In genomic region chr16:31505483-31505882, GRCh38 we compare ENCODE assay signal across 12 cellular contexts. TPM values are rescaled to one million over a fixed set of nuclear protein-coding genes. Genes with fewer than 3 reads are reported as not detected.
DNase-seq lines count a peak whose midpoint lies in the region; ATAC-seq and TF ChIP-seq lines count a peak whose summit lies in the region.
"Had no signal": no experiment of that assay in that cellular context is flagged by ENCODE, and none has a peak within 500 bp of the region (broad histone marks: within the 10 kb centered on the region; RNA-seq: fewer than 3 reads in every experiment).

No MANE protein-coding gene starts in this region.

- no peaks in the 10 kb centered on the region for H3K9me3 ChIP-seq in left ventricle myocardium inferior (replicated peaks)
- H3K9me3 ChIP-seq: thoracic aorta had no signal

- peak; percentile 57 for ATAC-seq in HG02852 (IDR thresholded peaks at IDR 0.05; ENCODE audit: unreplicated experiment)
- ATAC-seq in T-cell (replicated peaks in 1 of 4): no peak
- ATAC-seq in stimulated activated memory B cell treated with anti-CD40 and anti-IgM and Interleukin-4, amounts not matched to agents 10 μg/mL and 1 μg/mL and 100 μg/mL, for 72 hours: peak; percentile 71

- peaks cover 48 to 61% (median 50%) of the 10 kb centered on the region in 3 donors for H3K4me1 Mint-ChIP-seq in T-cell
- H3K4me1 Mint-ChIP-seq in stimulated activated memory B cell treated with anti-CD40 and anti-IgM and Interleukin-4, amounts not matched to agents 10 μg/mL and 1 μg/mL and 100 μg/mL, for 72 hours: peaks cover 41% of the 10 kb centered on the region

- CTCF ChIA-PET in T-cell (lab: Charles Lee): no interaction called here

- H3K36me3 Mint-ChIP-seq in T-cell: peaks cover 4% of the 10 kb centered on the region
- H3K36me3 Mint-ChIP-seq in stimulated activated memory B cell treated with anti-CD40 and anti-IgM and Interleukin-4, amounts not matched to agents 10 μg/mL and 1 μg/mL and 100 μg/mL, for 72 hours: peaks cover 8% of the 10 kb centered on the region

- H3K4me3 Mint-ChIP-seq in T-cell: no peak overlapping the region
- peak overlapping the region; percentile 43 for H3K4me3 Mint-ChIP-seq in stimulated activated memory B cell treated with anti-CD40 and anti-IgM and Interleukin-4, amounts not matched to agents 10 μg/mL and 1 μg/mL and 100 μg/mL, for 72 hours

- H3K27ac ChIP-seq in left ventricle myocardium inferior (replicated peaks): peak overlapping the region; percentile 59
- H3K27ac ChIP-seq: RWPE1, thoracic aorta had no signal

- POLR2A ChIA-PET in T-cell (lab: Charles Lee): no interaction called here

- H3K4me1 ChIP-seq in left ventricle myocardium inferior: peaks cover 87% of the 10 kb centered on the region

- TF ChIP-seq CTCF in left ventricle myocardium inferior (IDR thresholded peaks at IDR 0.05; ENCODE audit: borderline replicate concordance): no peak

- H3K27ac Mint-ChIP-seq in T-cell: peak overlapping the region; percentile 6 to 82
- H3K27ac Mint-ChIP-seq in stimulated activated memory B cell treated with anti-CD40 and anti-IgM and Interleukin-4, amounts not matched to agents 10 μg/mL and 1 μg/mL and 100 μg/mL, for 72 hours: peak overlapping the region; percentile 65

- intact Hi-C loops in left ventricle myocardium inferior (cut with micrococcal nuclease) (no loop called here), cardiac septum (cut with DNase I) (loop anchor here (5.0 to 10.0 kb wide), 2 partner anchors 48 to 199 kb away; partner anchors contain the start of gene ARMC5), posterior vena cava (cut with DNase I) (no loop called here)

- no peak overlapping the region for H3K4me3 ChIP-seq in left ventricle myocardium inferior
- H3K4me3 ChIP-seq: thoracic aorta had no signal

- H3K9me3 Mint-ChIP-seq in T-cell: no peaks in the 10 kb centered on the region
- H3K9me3 Mint-ChIP-seq in stimulated activated memory B cell treated with anti-CD40 and anti-IgM and Interleukin-4, amounts not matched to agents 10 μg/mL and 1 μg/mL and 100 μg/mL, for 72 hours: no peaks in the 10 kb centered on the region

- DNase-seq in left ventricle myocardium inferior (no peak), cardiac septum (ENCODE audit: low spot score) (no peak), T-cell (no peak), NCI-H774 (lab: John Stamatoyannopoulos, UW) (no peak), HuH-7 (ENCODE audit: low spot score) (no peak), posterior vena cava (ENCODE audit: low spot score) (no peak)
- DNase-seq: head of caudate nucleus, NCI-H1694 had no signal

- no peaks in the 10 kb centered on the region for H3K27me3 ChIP-seq in left ventricle myocardium inferior (ENCODE audit: low read depth)

- peaks cover 13% of the 10 kb centered on the region for H3K36me3 ChIP-seq in left ventricle myocardium inferior
- H3K36me3 ChIP-seq: thoracic aorta had no signal

- no peaks in the 10 kb centered on the region for H3K27me3 Mint-ChIP-seq in T-cell
- H3K27me3 Mint-ChIP-seq in stimulated activated memory B cell treated with anti-CD40 and anti-IgM and Interleukin-4, amounts not matched to agents 10 μg/mL and 1 μg/mL and 100 μg/mL, for 72 hours: no peaks in the 10 kb centered on the region

RNA-seq across cellular contexts. Expression of gene RUSF1, which starts 2.7 kb away (rescaled TPM):
- total RNA-seq in left ventricle myocardium inferior (20.6 TPM), cardiac septum (32.6 TPM), T-cell (100 to 1,000 TPM in 3 of 5 donors, 10 to 100 TPM in 2; 65.4 to 125 (median 107) TPM), posterior vena cava (10 to 100 TPM; 40.5 to 46.4 TPM)

RNA-seq across cellular contexts. Expression of gene AHSP, which starts 22.2 kb away (rescaled TPM):
- not detected for total RNA-seq in left ventricle myocardium inferior
- total RNA-seq in cardiac septum: 1.7 TPM
- total RNA-seq in T-cell: not detected
- total RNA-seq in posterior vena cava: 1 to 10 TPM in 1 of 2 donors, not detected in 1; 3.0 TPM
- total RNA-seq: thoracic aorta had no signal

RNA-seq across cellular contexts. Expression of gene SLC5A2, which starts 22.6 kb away (rescaled TPM):
- total RNA-seq in left ventricle myocardium inferior (not detected), cardiac septum (not detected), T-cell (1 to 10 TPM; 2.6 to 4.2 (median 3.2) TPM), posterior vena cava (under 1 TPM in 1 of 2 donors, not detected in 1; 0.33 TPM)

RNA-seq across cellular contexts. Expression of gene TGFB1I1, which starts 33.5 kb away (rescaled TPM):
- total RNA-seq in left ventricle myocardium inferior (15.6 TPM), cardiac septum (57.8 TPM), T-cell (1 to 10 TPM in 1 of 5 donors, under 1 TPM in 4; 0.40 to 1.1 (median 0.72) TPM), posterior vena cava (100 to 1,000 TPM; 232 to 239 TPM)

RNA-seq across cellular contexts. Expression of gene ARMC5, which starts 46.2 kb away (rescaled TPM):
- total RNA-seq in left ventricle myocardium inferior (5.8 TPM), cardiac septum (6.2 TPM), T-cell (10 to 100 TPM in 3 of 5 donors, 1 to 10 TPM in 2; 9.3 to 16.6 (median 10.2) TPM), posterior vena cava (1 to 10 TPM; 6.4 to 8.3 TPM)

Comparison
In these comparisons a context has a peak if more than half of its experiments do, and no peak if none do; other contexts are left out.
1. ATAC-seq: peak in HG02852 (single experiment) and stimulated activated memory B cell treated with anti-CD40 and anti-IgM and Interleukin-4, amounts not matched to agents 10 μg/mL and 1 μg/mL and 100 μg/mL, for 72 hours (single experiment); none in T-cell (0 of 4).